In genomic region chr20:32779500-32780215, GRCh38 we compare ENCODE assay signal across 16 cellular contexts. TPM values are rescaled to one million over a fixed set of nuclear protein-coding genes. Genes with fewer than 3 reads are reported as not detected.
A peak's percentile ranks its signal among the peaks of the same experiment; 100 is the strongest.
DNase-seq lines count a peak whose midpoint lies in the region; ATAC-seq and TF ChIP-seq lines count a peak whose summit lies in the region.
"Had no signal": no experiment of that assay in that cellular context is flagged by ENCODE, and none has a peak within 500 bp of the region (broad histone marks: within the 10 kb centered on the region; RNA-seq: fewer than 3 reads in every experiment).

No MANE protein-coding gene starts in this region.

- H3K36me3 ChIP-seq in HEK293 (ENCODE audit: control insufficient read depth in 2 of 2, insufficient read depth in 1 of 2, low read length in 2 of 2) (peaks cover 0 to 35% of the 10 kb centered on the region in 2 experiments; a peak in 2 of 3 replicates), endodermal cell (ENCODE audit: control insufficient read depth, insufficient read depth, low read length) (peaks cover 80% of the 10 kb centered on the region), mammary epithelial cell (ENCODE audit: insufficient read depth, low read length) (no peaks in the 10 kb centered on the region)
- H3K36me3 ChIP-seq: spleen had no signal

- POLR2A ChIA-PET in HEK293 (lab: Yijun Ruan, JAX): interaction anchor here (1.3 to 2.1 kb wide), 2 partner anchors 17 to 106 kb away, joined by 3 to 13 read pairs; partner anchors contain the start of gene C20orf203

- TF ChIP-seq CTCF in HEK293 (tag by site-specific recombination; IDR thresholded peaks at IDR 0.05): no peak
- TF ChIP-seq CTCF in endodermal cell (conservative IDR thresholded peaks at IDR 0.05): peak; percentile 54
- TF ChIP-seq CTCF in progenitor cell of endocrine pancreas (IDR thresholded peaks at IDR 0.05; ENCODE audit: unreplicated experiment): no peak
- TF ChIP-seq CTCF in mammary epithelial cell (conservative IDR thresholded peaks at IDR 0.05 in 1 of 2, IDR thresholded peaks at IDR 0.05 in 1 of 2; ENCODE audit: extremely low read depth in 1 of 2, insufficient read depth in 1 of 2, low read depth in 1 of 2, low read length in 2 of 2): no peak

- dilution Hi-C loops in mammary epithelial cell (cut with HindIII; ENCODE audit: low sequenced_read_pairs): loop anchor here (5.0 to 10.0 kb wide), 4 partner anchors 33 to 255 kb away; no protein-coding TSS in a partner anchor

- BruUV-seq in mammary epithelial cell (replicated peaks; lab: Mats Ljungman, UMichigan): no TSS peak

- DNase-seq in NCI-H2227 treated with DMSO at 0.1 percent for 48 hours (lab: John Stamatoyannopoulos, UW) (peak; percentile 54), endodermal cell (peak; percentile 88), progenitor cell of endocrine pancreas (ENCODE audit: low spot score, unreplicated experiment) (peak; percentile 63), epidermal melanocyte (ENCODE audit: insufficient read length, low spot score) (no peak), mammary epithelial cell (no peak), NOMO-1 (lab: John Stamatoyannopoulos, UW; ENCODE audit: unreplicated experiment in 2 of 2) (no peak)
- DNase-seq: activated CD4-positive, alpha-beta T cell treated with anti-CD3 and anti-CD28 coated beads, Interleukin-2, amount 50 U/mL, for 1 hour; activated naive CD4-positive, alpha-beta T cell; Calu3; cerebellar nuclear complex; NCI-H1436; NCI-H526; spleen had no signal

- intact Hi-C loops in mammary epithelial cell (cut with micrococcal nuclease): loop anchor here (5.0 kb wide), 2 partner anchors 37 to 257 kb away; partner anchors contain the start of gene COMMD7

- H3K9ac ChIP-seq in endodermal cell (ENCODE audit: extremely low read depth, low read length, poor library complexity, severe bottlenecking) (no peak overlapping the region), mammary epithelial cell (ENCODE audit: insufficient read depth, low read length) (no peak overlapping the region)

- H3K4me3 ChIP-seq in HEK293 (ENCODE audit: low read depth, low read length): no peak overlapping the region
- no peak overlapping the region for H3K4me3 ChIP-seq in endodermal cell (ENCODE audit: low read length)
- H3K4me3 ChIP-seq in mammary epithelial cell (replicated peaks in 1 of 3; ENCODE audit: insufficient read depth in 1 of 3, low read depth in 2 of 3, low read length in 3 of 3): no peak overlapping the region
- H3K4me3 ChIP-seq: spleen had no signal

- H3K27me3 Mint-ChIP-seq in endodermal cell (ENCODE audit: insufficient read depth) (no peaks in the 10 kb centered on the region), progenitor cell of endocrine pancreas (no peaks in the 10 kb centered on the region)

- H3K27me3 ChIP-seq in endodermal cell (ENCODE audit: control insufficient read depth, insufficient read depth, low read length, poor library complexity, severe bottlenecking) (no peaks in the 10 kb centered on the region), mammary epithelial cell (ENCODE audit: insufficient read depth, low read length) (no peaks in the 10 kb centered on the region)
- H3K27me3 ChIP-seq: spleen had no signal

- H4K20me1 ChIP-seq in mammary epithelial cell (ENCODE audit: insufficient read depth, low read length): no peaks in the 10 kb centered on the region

- peaks cover 3% of the 10 kb centered on the region; the same call in 1 of the 2 replicates for H3K4me1 ChIP-seq in HEK293 (ENCODE audit: control insufficient read depth, insufficient read depth, low read length)
- peaks cover 20% of the 10 kb centered on the region for H3K4me1 ChIP-seq in endodermal cell (ENCODE audit: control insufficient read depth, insufficient read depth, low read length)
- peaks cover 24% of the 10 kb centered on the region for H3K4me1 ChIP-seq in mammary epithelial cell (ENCODE audit: insufficient read depth, low read length)
- H3K4me1 ChIP-seq: spleen had no signal

- H3K9me3 ChIP-seq in HEK293 (ENCODE audit: control insufficient read depth, insufficient read depth, low read depth, low read length) (no peaks in the 10 kb centered on the region), endodermal cell (ENCODE audit: control insufficient read depth, low read length) (no peaks in the 10 kb centered on the region), mammary epithelial cell (replicated peaks; ENCODE audit: insufficient read depth, low read length) (no peaks in the 10 kb centered on the region)
- H3K9me3 ChIP-seq: spleen had no signal

- no peaks in the 10 kb centered on the region for H3K9me3 Mint-ChIP-seq in endodermal cell
- H3K9me3 Mint-ChIP-seq in progenitor cell of endocrine pancreas (ENCODE audit: low read depth): no peaks in the 10 kb centered on the region
- H3K9me3 Mint-ChIP-seq: stimulated activated effector memory CD8-positive, alpha-beta T cell treated with anti-CD3 and anti-CD28 coated beads, Interleukin-12 subunit alpha, Interleukin-12 subunit beta, amount 100 ng/mL, for 72 hours had no signal

- H3K79me2 ChIP-seq in mammary epithelial cell (ENCODE audit: insufficient read depth, low read length): no peaks in the 10 kb centered on the region

- H3K4me1 Mint-ChIP-seq in endodermal cell: peaks cover 31% of the 10 kb centered on the region
- peaks cover 19% of the 10 kb centered on the region for H3K4me1 Mint-ChIP-seq in progenitor cell of endocrine pancreas (ENCODE audit: low read depth)

- H3K4me3 Mint-ChIP-seq in endodermal cell: no peak overlapping the region
- no peak overlapping the region for H3K4me3 Mint-ChIP-seq in progenitor cell of endocrine pancreas (ENCODE audit: low read depth)
- H3K4me3 Mint-ChIP-seq: stimulated activated effector memory CD8-positive, alpha-beta T cell treated with anti-CD3 and anti-CD28 coated beads, Interleukin-12 subunit alpha, Interleukin-12 subunit beta, amount 100 ng/mL, for 72 hours had no signal

- no peak overlapping the region for H3K4me2 ChIP-seq in mammary epithelial cell (ENCODE audit: insufficient read depth, low read depth, low read length)

- H3K27ac Mint-ChIP-seq in endodermal cell (peak overlapping the region; percentile 33), progenitor cell of endocrine pancreas (no peak overlapping the region)
- H3K27ac Mint-ChIP-seq: stimulated activated effector memory CD8-positive, alpha-beta T cell treated with anti-CD3 and anti-CD28 coated beads, Interleukin-12 subunit alpha, Interleukin-12 subunit beta, amount 100 ng/mL, for 72 hours had no signal

- WGBS in endodermal cell (ENCODE audit: insufficient coverage in 1 of 2, insufficient read length in 1 of 2), 2 experiments: 75 to 77% methylated on average over 2 to 10 of the region's 10 CpGs
- 68% methylated on average over 2 of the region's 10 CpGs for WGBS in mammary epithelial cell (ENCODE audit: low coverage, missing lambda C conversion rate)

- H3K36me3 Mint-ChIP-seq in endodermal cell (ENCODE audit: low read depth) (peaks cover 57% of the 10 kb centered on the region), progenitor cell of endocrine pancreas (ENCODE audit: insufficient read depth) (no peaks in the 10 kb centered on the region)
- H3K36me3 Mint-ChIP-seq: stimulated activated effector memory CD8-positive, alpha-beta T cell treated with anti-CD3 and anti-CD28 coated beads, Interleukin-12 subunit alpha, Interleukin-12 subunit beta, amount 100 ng/mL, for 72 hours had no signal

- in situ Hi-C loops in mammary epithelial cell (cut with MboI; ENCODE audit: low sequenced_read_pairs in 2 of 2): loop anchor here (5.0 to 25.0 kb wide), 4 partner anchors 97 to 308 kb away; partner anchors contain the start of gene BPIFB4 (in 1 of the 2)

- ATAC-seq in HG03039 (IDR thresholded peaks at IDR 0.05; ENCODE audit: unreplicated experiment): no peak
- ATAC-seq: stimulated activated effector memory CD8-positive, alpha-beta T cell treated with anti-CD3 and anti-CD28 coated beads, Interleukin-12 subunit alpha, Interleukin-12 subunit beta, amount 100 ng/mL, for 72 hours had no signal

- no peak overlapping the region for H3K27ac ChIP-seq in HEK293 (ENCODE audit: extremely low read depth, low read depth, low read length)
- H3K27ac ChIP-seq in endodermal cell (ENCODE audit: low read depth, low read length): peak overlapping the region; percentile 99
- H3K27ac ChIP-seq in mammary epithelial cell (ENCODE audit: insufficient read depth, low read depth, low read length): no peak overlapping the region
- H3K27ac ChIP-seq: spleen had no signal

- H2AFZ ChIP-seq in mammary epithelial cell (ENCODE audit: low read depth, low read length): no peak overlapping the region

- CTCF ChIA-PET in HEK293 (lab: Yijun Ruan, JAX): interaction anchor here (0.9 to 6.8 kb wide), 20 partner anchors 10 to 250 kb away, joined by 3 to 244 read pairs (median 5); partner anchors contain the start of genes C20orf203, COMMD7 and DNMT3B
- CTCF ChIA-PET in mammary epithelial cell (lab: Charles Lee; ENCODE audit: low non-redundant PET): no interaction called here

TF ChIP-seq in HEK293, 187 proteins besides CTCF, POLR2A, EP300 and RAD21:
- peak; percentile 11; the same call in 1 of the 2 replicates for TF ChIP-seq SP2 (tag by site-specific recombination; IDR thresholded peaks at IDR 0.05)
- no peak for TF ChIP-seq ZNF600 (tag by site-specific recombination; IDR thresholded peaks at IDR 0.05)
- 0 out of 2 replicates have a peak, but pooled peaks have one; percentile 18 for TF ChIP-seq ZFHX2 (tag by site-specific recombination; conservative IDR thresholded peaks at IDR 0.05)
- peak; percentile 46; the same call in 1 of the 2 replicates for TF ChIP-seq EGR2 (tag by site-specific recombination; IDR thresholded peaks at IDR 0.05; ENCODE audit: low read depth)

RNA-seq across cellular contexts. Expression of gene DNMT3B, which starts 17.5 kb away (rescaled TPM):
- total RNA-seq in endodermal cell (100 to 1,000 TPM in 1 of 2 donors, 10 to 100 TPM in 1; 82.1 to 283 TPM), progenitor cell of endocrine pancreas (15.4 and 15.9 TPM in 2 replicates), mammary epithelial cell (1 to 10 TPM; 1.2 to 2.0 TPM)
- 68.5 TPM for polyA plus RNA-seq in endodermal cell (2013, experiment 1 of 2)
- 50.5 TPM for polyA plus RNA-seq in endodermal cell (2013, experiment 2 of 2)
- 0.63 TPM for polyA plus RNA-seq in mammary epithelial cell
- not detected for polyA minus RNA-seq in mammary epithelial cell

RNA-seq across cellular contexts. Expression of gene COMMD7, which starts 36.4 kb away (rescaled TPM):
- total RNA-seq in endodermal cell: 10 to 100 TPM; 21.2 to 49.2 TPM
- 43.4 TPM for polyA plus RNA-seq in endodermal cell (2013, experiment 1 of 2)
- 41.9 TPM for polyA plus RNA-seq in endodermal cell (2013, experiment 2 of 2)
- total RNA-seq in progenitor cell of endocrine pancreas: 69.8 and 70.1 TPM in 2 replicates
- total RNA-seq in mammary epithelial cell: 10 to 100 TPM; 29.4 to 29.5 TPM
- 28.8 TPM for polyA plus RNA-seq in mammary epithelial cell
- 5.2 TPM for polyA minus RNA-seq in mammary epithelial cell

RNA-seq across cellular contexts. Expression of gene MAPRE1, which starts 40.1 kb away (rescaled TPM):
- total RNA-seq in endodermal cell: 100 to 1,000 TPM; 180 to 265 TPM
- polyA plus RNA-seq in endodermal cell (2013, experiment 1 of 2): 153 TPM
- 143 TPM for polyA plus RNA-seq in endodermal cell (2013, experiment 2 of 2)
- 171 and 177 TPM in 2 replicates for total RNA-seq in progenitor cell of endocrine pancreas
- total RNA-seq in mammary epithelial cell: 100 to 1,000 TPM; 114 to 123 TPM
- polyA plus RNA-seq in mammary epithelial cell: 72.7 TPM
- polyA minus RNA-seq in mammary epithelial cell: 75.8 TPM

Comparison
In these comparisons a context has a peak if more than half of its experiments do, and no peak if none do; other contexts are left out.
1. DNase-seq: peak in NCI-H2227 treated with DMSO at 0.1 percent for 48 hours (single experiment), endodermal cell (single experiment) and progenitor cell of endocrine pancreas (single experiment); none in epidermal melanocyte (single experiment), mammary epithelial cell (single experiment) and NOMO-1 (0 of 2).